In the genomic region with DNA sequence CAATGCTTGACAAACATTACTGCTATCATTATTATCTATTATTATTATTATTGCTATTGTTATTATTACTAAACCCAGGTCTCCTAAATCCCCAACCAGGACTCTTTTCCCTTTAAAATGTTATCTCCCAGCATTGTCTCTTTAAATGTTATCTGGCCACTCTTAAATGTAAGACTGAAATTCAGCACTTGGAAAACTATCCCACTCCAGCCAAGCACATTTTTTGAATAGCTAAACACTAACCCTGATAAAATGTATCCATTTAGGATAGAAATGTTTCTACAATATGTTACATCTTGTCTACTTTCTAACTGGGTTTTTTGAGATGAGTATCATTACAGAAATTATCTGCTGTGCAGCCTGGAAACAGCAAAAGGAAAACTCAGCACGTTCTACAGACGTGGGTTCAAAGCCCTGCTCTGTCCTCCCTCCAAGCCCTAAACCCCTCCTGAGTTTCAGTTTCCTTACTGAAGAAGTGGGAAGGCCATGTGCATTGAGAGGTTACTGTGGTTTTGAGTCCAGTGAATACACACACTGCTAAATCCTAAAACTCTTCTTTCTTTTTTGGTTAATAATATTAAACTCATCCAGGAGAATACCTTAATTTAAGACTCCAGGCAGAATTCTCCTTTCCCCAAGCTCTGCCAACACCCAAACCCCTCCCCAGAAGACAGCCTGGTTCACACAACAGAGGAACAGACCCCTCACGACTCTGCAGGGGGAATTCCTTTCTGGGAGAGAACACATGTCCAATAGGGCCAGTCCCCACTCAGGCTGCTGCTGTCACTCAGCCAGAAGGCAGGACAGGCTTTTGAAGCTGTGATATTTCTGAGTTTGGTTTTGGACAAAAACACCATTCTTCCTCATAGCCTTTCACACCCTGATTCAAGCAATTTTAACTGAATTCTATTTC, we compare ENCODE assay signal across 12 cellular contexts. TPM values are rescaled to one million over a fixed set of nuclear protein-coding genes. Genes with fewer than 3 reads are reported as not detected.
DNase-seq lines count a peak whose midpoint lies in the region; ATAC-seq and TF ChIP-seq lines count a peak whose summit lies in the region.
"Had no signal": no experiment of that assay in that cellular context is flagged by ENCODE, and none has a peak within 500 bp of the region (broad histone marks: within the 10 kb centered on the region; RNA-seq: fewer than 3 reads in every experiment).

No MANE protein-coding gene starts in this region.

- H3K4me1 Mint-ChIP-seq in activated naive CD8-positive, alpha-beta T cell treated with anti-CD3 and anti-CD28 coated beads, Interleukin-2, amount 10 ng/mL, durations not matched to agents 7 days and 5 days = peaks cover 24% of the 10 kb centered on the region
- peaks cover 23% of the 10 kb centered on the region for H3K4me1 Mint-ChIP-seq in activated naive CD8-positive, alpha-beta T cell treated with anti-CD3 and anti-CD28 coated beads for 36 hours
- peaks cover 31% of the 10 kb centered on the region for H3K4me1 Mint-ChIP-seq in nephron progenitor cell
- H3K4me1 Mint-ChIP-seq: IgD-negative memory B cell had no signal

- H3K27me3 Mint-ChIP-seq in activated naive CD8-positive, alpha-beta T cell treated with anti-CD3 and anti-CD28 coated beads, Interleukin-2, amount 10 ng/mL, durations not matched to agents 7 days and 5 days = peaks cover 2% of the 10 kb centered on the region
- no peaks in the 10 kb centered on the region for H3K27me3 Mint-ChIP-seq in activated naive CD8-positive, alpha-beta T cell treated with anti-CD3 and anti-CD28 coated beads for 36 hours
- H3K27me3 Mint-ChIP-seq in nephron progenitor cell (ENCODE audit: low read depth, poor library complexity) = peaks cover 2% of the 10 kb centered on the region
- H3K27me3 Mint-ChIP-seq: IgD-negative memory B cell had no signal

- H3K36me3 Mint-ChIP-seq in activated naive CD8-positive, alpha-beta T cell treated with anti-CD3 and anti-CD28 coated beads, Interleukin-2, amount 10 ng/mL, durations not matched to agents 7 days and 5 days = no peaks in the 10 kb centered on the region
- no peaks in the 10 kb centered on the region for H3K36me3 Mint-ChIP-seq in activated naive CD8-positive, alpha-beta T cell treated with anti-CD3 and anti-CD28 coated beads for 36 hours
- no peaks in the 10 kb centered on the region for H3K36me3 Mint-ChIP-seq in nephron progenitor cell (ENCODE audit: low read depth)
- H3K36me3 Mint-ChIP-seq: IgD-negative memory B cell had no signal

- H3K36me3 ChIP-seq in thyroid gland = no peaks in the 10 kb centered on the region

- POLR2A ChIA-PET in activated naive CD8-positive, alpha-beta T cell treated with anti-CD3 and anti-CD28 coated beads, Interleukin-2, amount 10 ng/mL, durations not matched to agents 7 days and 5 days (lab: Charles Lee) = no interaction called here

- no peak overlapping the region for H3K4me3 ChIP-seq in thyroid gland (replicated peaks in 1 of 3)

- H3K9me3 ChIP-seq in thyroid gland = no peaks in the 10 kb centered on the region

- no peak for DNase-seq in activated naive CD8-positive, alpha-beta T cell treated with anti-CD3 and anti-CD28 coated beads, Interleukin-2, amount 10 ng/mL, durations not matched to agents 7 days and 5 days
- no peak for DNase-seq in activated naive CD8-positive, alpha-beta T cell treated with anti-CD3 and anti-CD28 coated beads for 36 hours
- DNase-seq in amniotic epithelial cell (ENCODE audit: low read depth) (peak; percentile 59), islet precursor cell (peak; percentile 68), thyroid gland (peak; percentile 24 to 46), nephron progenitor cell (no peak)
- DNase-seq in NK-92 treated with Interleukin-12 subunit alpha and Interleukin-12 subunit beta, amount 100 ng/mL, for 24 hours (lab: John Stamatoyannopoulos, UW) = no peak
- DNase-seq: activated T-cell treated with anti-CD3 and anti-CD28 coated beads, Interleukin-2, amount 50 U/mL, for 72 hours; central memory CD4-positive, alpha-beta T cell had no signal

- peak overlapping the region in 1 of 3 donors; percentile 4 for H3K27ac ChIP-seq in thyroid gland
- H3K27ac ChIP-seq: VCaP had no signal

- no peak for TF ChIP-seq CTCF in thyroid gland (IDR thresholded peaks at IDR 0.05)
- no peak for TF ChIP-seq CTCF in nephron progenitor cell (IDR thresholded peaks at IDR 0.05)

- TF ChIP-seq POLR2A in thyroid gland (IDR thresholded peaks at IDR 0.05) = no peak

- no peaks in the 10 kb centered on the region for H3K9me3 Mint-ChIP-seq in activated naive CD8-positive, alpha-beta T cell treated with anti-CD3 and anti-CD28 coated beads, Interleukin-2, amount 10 ng/mL, durations not matched to agents 7 days and 5 days
- no peaks in the 10 kb centered on the region for H3K9me3 Mint-ChIP-seq in activated naive CD8-positive, alpha-beta T cell treated with anti-CD3 and anti-CD28 coated beads for 36 hours
- H3K9me3 Mint-ChIP-seq in nephron progenitor cell = no peaks in the 10 kb centered on the region
- H3K9me3 Mint-ChIP-seq: activated T-cell treated with anti-CD3 and anti-CD28 coated beads, Interleukin-2, amount 50 U/mL, for 72 hours; IgD-negative memory B cell had no signal

- WGBS in thyroid gland, 2 donors = 46 to 66% methylated on average over 3 of the region's 3 CpGs

- H3K4me3 Mint-ChIP-seq in activated naive CD8-positive, alpha-beta T cell treated with anti-CD3 and anti-CD28 coated beads, Interleukin-2, amount 10 ng/mL, durations not matched to agents 7 days and 5 days = peak overlapping the region; percentile 2
- H3K4me3 Mint-ChIP-seq in activated naive CD8-positive, alpha-beta T cell treated with anti-CD3 and anti-CD28 coated beads for 36 hours = no peak overlapping the region
- H3K4me3 Mint-ChIP-seq in nephron progenitor cell = no peak overlapping the region
- H3K4me3 Mint-ChIP-seq: IgD-negative memory B cell had no signal

- no peaks in the 10 kb centered on the region for H3K27me3 ChIP-seq in thyroid gland

- no peak for ATAC-seq in activated naive CD8-positive, alpha-beta T cell treated with anti-CD3 and anti-CD28 coated beads, Interleukin-2, amount 10 ng/mL, durations not matched to agents 7 days and 5 days (ENCODE audit: low read depth)
- no peak for ATAC-seq in GM18873 (IDR thresholded peaks at IDR 0.05; ENCODE audit: low FRiP score, unreplicated experiment)
- ATAC-seq: activated T-cell treated with anti-CD3 and anti-CD28 coated beads, Interleukin-2, amount 50 U/mL, for 72 hours had no signal

- intact Hi-C loops in thyroid gland (cut with DNase I) = loop anchor here (5.0 kb wide), 1 partner anchor 201 kb away; no protein-coding TSS in a partner anchor

- no peak overlapping the region for H3K27ac Mint-ChIP-seq in activated naive CD8-positive, alpha-beta T cell treated with anti-CD3 and anti-CD28 coated beads, Interleukin-2, amount 10 ng/mL, durations not matched to agents 7 days and 5 days
- no peak overlapping the region for H3K27ac Mint-ChIP-seq in activated naive CD8-positive, alpha-beta T cell treated with anti-CD3 and anti-CD28 coated beads for 36 hours
- no peak overlapping the region for H3K27ac Mint-ChIP-seq in nephron progenitor cell
- H3K27ac Mint-ChIP-seq: IgD-negative memory B cell had no signal

- H3K4me1 ChIP-seq in thyroid gland = peaks cover 15 to 36% of the 10 kb centered on the region in 2 donors

RNA-seq across cellular contexts. Expression of a gene that starts 41.9 kb away (rescaled TPM):
- 10 to 100 TPM; 10.1 to 10.7 TPM for total RNA-seq in activated naive CD8-positive, alpha-beta T cell treated with anti-CD3 and anti-CD28 coated beads, Interleukin-2, amount 10 ng/mL, durations not matched to agents 7 days and 5 days
- 10 to 100 TPM; 19.4 to 21.3 TPM for total RNA-seq in activated naive CD8-positive, alpha-beta T cell treated with anti-CD3 and anti-CD28 coated beads for 36 hours
- 10 to 100 TPM in 3 of 4 donors, 1 to 10 TPM in 1; 9.7 to 13.5 (median 12.5) TPM for total RNA-seq in thyroid gland

Comparison
In these comparisons a context has a peak if more than half of its experiments do, and no peak if none do; other contexts are left out.
1. DNase-seq: peak in amniotic epithelial cell (single experiment), islet precursor cell (single experiment) and thyroid gland (2 of 2); none in activated naive CD8-positive, alpha-beta T cell treated with anti-CD3 and anti-CD28 coated beads, Interleukin-2, amount 10 ng/mL, durations not matched to agents 7 days and 5 days (single experiment), activated naive CD8-positive, alpha-beta T cell treated with anti-CD3 and anti-CD28 coated beads for 36 hours (single experiment), NK-92 treated with Interleukin-12 subunit alpha and Interleukin-12 subunit beta, amount 100 ng/mL, for 24 hours (single experiment) and nephron progenitor cell (single experiment).